ENCODE assay signal across 17 cellular contexts in the genomic region with DNA sequence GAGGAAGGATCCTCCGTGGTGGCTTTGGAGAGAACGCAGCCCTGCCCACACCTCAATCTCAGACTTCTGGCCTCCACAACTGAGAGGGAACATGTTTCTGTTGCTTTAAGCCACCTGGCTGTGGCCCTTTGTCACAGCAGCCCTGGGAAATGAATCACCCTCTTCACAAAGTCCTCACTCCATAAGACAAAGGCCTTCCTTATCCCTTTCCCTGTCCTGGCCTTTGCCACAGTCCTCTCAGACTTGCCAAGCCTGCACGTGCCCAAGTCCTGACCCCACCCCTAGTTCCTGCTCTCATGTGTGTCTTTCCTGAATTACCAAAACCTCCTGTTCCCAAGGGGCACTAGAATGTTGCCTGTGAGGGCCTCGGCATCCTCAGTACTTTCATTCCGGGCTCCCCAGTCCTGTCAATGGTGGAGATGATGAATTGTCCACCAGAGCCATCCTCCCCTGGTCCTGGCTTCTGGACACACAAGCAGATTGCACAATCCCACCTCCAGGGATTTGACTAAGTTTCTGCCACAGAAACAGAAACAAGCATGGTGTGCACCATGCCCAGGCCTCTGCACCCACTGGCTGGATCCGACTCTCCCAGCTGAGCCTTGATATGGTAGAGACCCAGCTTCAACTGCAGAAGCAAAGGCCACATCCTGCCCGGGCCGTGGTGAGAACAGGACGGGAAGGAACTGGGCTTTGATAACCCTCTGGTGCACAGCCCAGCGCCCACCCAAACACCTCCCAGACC.
DNase-seq lines count a peak whose midpoint lies in the region; ATAC-seq and TF ChIP-seq lines count a peak whose summit lies in the region.
"Had no signal": no experiment of that assay in that cellular context is flagged by ENCODE, and none has a peak within 500 bp of the region (broad histone marks: within the 10 kb centered on the region; RNA-seq: fewer than 3 reads in every experiment).

No MANE protein-coding gene starts in this region.

- peak; percentile 11 for DNase-seq in NB4 (ENCODE audit: low read depth)
- DNase-seq in fibroblast of gingiva (ENCODE audit: low read depth), result peak; percentile 9
- DNase-seq in omental fat pad (ENCODE audit: low spot score), result no peak
- no peak for DNase-seq in SIG-M5 treated with dmso at 0.1 percent for 504 hours (lab: John Stamatoyannopoulos, UW; ENCODE audit: unreplicated experiment)
- DNase-seq in putamen (ENCODE audit: low spot score), result no peak
- DNase-seq in HEK293T (ENCODE audit: extremely low spot score), result no peak
- DNase-seq: activated CD4-positive, alpha-beta T cell treated with anti-CD3 and anti-CD28 coated beads, Interleukin-2, amount 50 U/mL, for 1 hour; activated CD8-positive, alpha-beta memory T cell treated with anti-CD3 and anti-CD28 coated beads, Interleukin-2, amount 50 U/mL, for 4 hours; activated naive CD8-positive, alpha-beta T cell treated with anti-CD3 and anti-CD28 coated beads, Interleukin-2, amount 50 U/mL, for 24 hours; natural killer cell; NCI-H1048; NCI-H2029; NCI-H226; stimulated activated naive CD8-positive, alpha-beta T cell treated with anti-CD3 and anti-CD28 coated beads, Interleukin-15, Interleukin-2, amounts not matched to agents 100 U/mL and 50 U/mL, for 24 hours; T-helper 2 cell had no signal

- ATAC-seq in omental fat pad (ENCODE audit: low FRiP score), result peak; percentile 37
- ATAC-seq: activated naive CD8-positive, alpha-beta T cell treated with anti-CD3 and anti-CD28 coated beads, Interleukin-2, amount 50 U/mL, for 24 hours; natural killer cell; stimulated activated naive CD8-positive, alpha-beta T cell treated with anti-CD3 and anti-CD28 coated beads, Interleukin-15, Interleukin-2, amounts not matched to agents 100 U/mL and 50 U/mL, for 24 hours had no signal

- CTCF ChIA-PET in HEK293T (lab: Yijun Ruan, JAX), result interaction anchor here (1.0 kb wide), 1 partner anchor 200 kb away, joined by 3 read pairs; no protein-coding TSS in a partner anchor

- TF ChIP-seq CTCF in GM12873 (IDR thresholded peaks at IDR 0.05; ENCODE audit: insufficient read depth, low read depth, low read length, missing control alignments) (peak; percentile 8), NB4 (IDR thresholded peaks at IDR 0.05; ENCODE audit: low read depth, low read length) (no peak), omental fat pad (IDR thresholded peaks at IDR 0.05) (no peak)

- H3K4me3 ChIP-seq in NB4 (ENCODE audit: low read depth, low read length), result no peak overlapping the region
- H3K4me3 ChIP-seq: tibial nerve had no signal

- TF ChIP-seq POLR2A in NB4 (IDR thresholded peaks at IDR 0.05; ENCODE audit: extremely low read depth, insufficient read length), result no peak

- POLR2A ChIA-PET in HEK293T (lab: Yijun Ruan, JAX), result no interaction called here

TF ChIP-seq in HEK293T, 16 proteins besides CTCF, POLR2A, EP300 and RAD21:
- TF ChIP-seq, protein P1, sequence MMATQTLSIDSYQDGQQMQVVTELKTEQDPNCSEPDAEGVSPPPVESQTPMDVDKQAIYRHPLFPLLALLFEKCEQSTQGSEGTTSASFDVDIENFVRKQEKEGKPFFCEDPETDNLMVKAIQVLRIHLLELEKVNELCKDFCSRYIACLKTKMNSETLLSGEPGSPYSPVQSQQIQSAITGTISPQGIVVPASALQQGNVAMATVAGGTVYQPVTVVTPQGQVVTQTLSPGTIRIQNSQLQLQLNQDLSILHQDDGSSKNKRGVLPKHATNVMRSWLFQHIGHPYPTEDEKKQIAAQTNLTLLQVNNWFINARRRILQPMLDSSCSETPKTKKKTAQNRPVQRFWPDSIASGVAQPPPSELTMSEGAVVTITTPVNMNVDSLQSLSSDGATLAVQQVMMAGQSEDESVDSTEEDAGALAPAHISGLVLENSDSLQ (IDR thresholded peaks at IDR 0.05), result no peak
- TF ChIP-seq NFRKB (IDR thresholded peaks at IDR 0.05), result no peak
TF ChIP-seq in HEK293T: peak in this region for 0.

Comparison
In these comparisons a context has a peak if more than half of its experiments do, and no peak if none do; other contexts are left out.
1. DNase-seq: peak in NB4 (single experiment) and fibroblast of gingiva (single experiment); none in omental fat pad (single experiment), SIG-M5 treated with dmso at 0.1 percent for 504 hours (single experiment), putamen (single experiment) and HEK293T (single experiment).